Comparison of ENCODE assay signal across 1 cellular context in genomic region chr9:115694014-115694413, GRCh38.
TF ChIP-seq lines count a peak whose summit lies in the region.

No MANE protein-coding gene starts in this region.

TF ChIP-seq in GM23338, 12 proteins besides CTCF, POLR2A, EP300 and RAD21:
- TF ChIP-seq ZNF462 (CRISPR knock-in tag; IDR thresholded peaks at IDR 0.05) (no peak), JUNB (IDR thresholded peaks at IDR 0.05; ENCODE audit: unreplicated experiment) (no peak), ZNF331 (CRISPR knock-in tag; IDR thresholded peaks at IDR 0.05; ENCODE audit: low read depth) (no peak), NANOG (IDR thresholded peaks at IDR 0.05; ENCODE audit: borderline replicate concordance) (no peak), STAT1 (IDR thresholded peaks at IDR 0.05; ENCODE audit: unreplicated experiment) (no peak), EZH2phosphoT487 (IDR thresholded peaks at IDR 0.05; ENCODE audit: unreplicated experiment) (no peak), REST (IDR thresholded peaks at IDR 0.05; ENCODE audit: unreplicated experiment) (no peak), ETS1 (IDR thresholded peaks at IDR 0.05) (no peak), ZNF114 (CRISPR knock-in tag; IDR thresholded peaks at IDR 0.05) (no peak), POLR2AphosphoS5 (IDR thresholded peaks at IDR 0.05; ENCODE audit: low read depth) (no peak), EZH2 (IDR thresholded peaks at IDR 0.05; ENCODE audit: low read depth, unreplicated experiment) (no peak), CREB1 (CRISPR knock-in tag; IDR thresholded peaks at IDR 0.05; ENCODE audit: low read depth) (no peak)
